Comparison of ENCODE assay signal across 8 cellular contexts in the genomic region with DNA sequence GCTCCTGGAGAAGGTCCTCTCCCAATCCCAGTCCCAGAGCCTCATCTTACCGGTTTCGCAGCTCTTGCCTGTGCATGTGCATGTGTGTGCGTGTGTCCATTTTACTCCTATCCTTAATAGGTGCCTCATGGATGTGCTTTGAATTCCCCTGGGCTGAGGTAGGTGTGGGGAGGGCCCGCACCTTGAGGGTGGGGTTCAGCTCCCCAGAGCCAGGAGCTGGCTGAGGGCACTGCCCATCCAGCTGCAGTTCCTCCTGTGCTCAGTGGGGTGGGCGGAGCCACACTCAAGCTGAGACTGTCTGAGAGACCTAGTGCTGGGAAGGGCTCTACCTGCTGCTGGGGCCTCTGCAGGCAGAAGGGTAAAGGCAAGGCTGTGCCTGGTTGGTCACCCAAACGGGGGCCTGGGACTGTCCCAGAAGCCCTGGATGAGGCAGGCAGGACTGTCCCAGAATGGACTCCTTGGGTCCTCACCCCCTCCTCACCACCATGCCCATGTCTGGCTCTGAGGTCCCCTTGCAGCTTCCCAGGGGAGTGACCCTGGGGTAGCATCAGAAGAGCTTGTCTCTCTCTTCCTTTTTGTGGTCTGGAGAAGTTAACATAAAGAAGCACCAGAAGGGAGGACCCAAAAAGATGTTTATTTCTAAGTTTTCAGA. TPM values are rescaled to one million over a fixed set of nuclear protein-coding genes. Genes with fewer than 3 reads are reported as not detected.
DNase-seq lines count a peak whose midpoint lies in the region; ATAC-seq, FAIRE-seq and TF ChIP-seq lines count a peak whose summit lies in the region.

No MANE protein-coding gene starts in this region.

- no peak for TF ChIP-seq CTCF in Panc1 (IDR thresholded peaks at IDR 0.05)
- TF ChIP-seq CTCF in D721Med (IDR thresholded peaks at IDR 0.05; ENCODE audit: insufficient read depth, missing control alignments) = no peak

- H3K9me3 ChIP-seq in BLaER1 = peaks cover 6% of the 10 kb centered on the region; the same call in 1 of the 2 replicates
- no peaks in the 10 kb centered on the region for H3K9me3 ChIP-seq in Panc1 (ENCODE audit: control insufficient read depth, insufficient read depth, low read depth, low read length)

- in situ Hi-C loops in Panc1 (cut with HindIII; ENCODE audit: low pct_unique_long_range_greater_than_20kb, low sequenced_read_pairs) = no loop called here

- BruUV-seq in Panc1 (replicated peaks; lab: Mats Ljungman, UMichigan) = no TSS peak

- H3K27me3 ChIP-seq in BLaER1 (peaks cover 13% of the 10 kb centered on the region), Panc1 (ENCODE audit: control insufficient read depth, insufficient read depth, low read length) (no peaks in the 10 kb centered on the region)

- H3K4me3 ChIP-seq in BLaER1 = no peak overlapping the region
- H3K4me3 ChIP-seq in Panc1 (ENCODE audit: low read depth in 2 of 2, low read length in 2 of 2) = no peak overlapping the region

- ATAC-seq in GM18861 (IDR thresholded peaks at IDR 0.05; ENCODE audit: unreplicated experiment) (peak; percentile 68), HG02870 (IDR thresholded peaks at IDR 0.05; ENCODE audit: unreplicated experiment) (peak; percentile 40), Panc1 (peak; percentile 78), left lobe of liver (peak; percentile 82)

- DNase-seq in Panc1 (ENCODE audit: low read depth, low spot score) = no peak
- peak; percentile 75 for DNase-seq in left lobe of liver (ENCODE audit: low spot score)
- DNase-seq in NCI-H1694 (lab: John Stamatoyannopoulos, UW) = no peak
- no peak for DNase-seq in COLO829 (ENCODE audit: low spot score)
- no peak for DNase-seq in D721Med (ENCODE audit: insufficient read length, low spot score)

- POLR2A ChIA-PET in Panc1 (lab: Charles Lee) = no interaction called here

- intact Hi-C loops in Panc1 (cut with micrococcal nuclease; ENCODE audit: unreplicated experiment) = no loop called here

- CTCF ChIA-PET in Panc1 (lab: Charles Lee) = interaction anchor here (0.6 to 1.3 kb wide), 3 partner anchors 12 to 21 kb away, joined by 3 to 4 read pairs (median 3); no protein-coding TSS in a partner anchor

- no peak overlapping the region for H3K9ac ChIP-seq in BLaER1

- no peak for FAIRE-seq in D721Med (lab: Jason Lieb, UNC)

- H3K4me2 ChIP-seq in BLaER1 = peak overlapping the region; percentile 79

- peaks cover 29% of the 10 kb centered on the region for H4K20me1 ChIP-seq in BLaER1

- H3K36me3 ChIP-seq in BLaER1 = peaks cover 5% of the 10 kb centered on the region; the same call in 1 of the 2 replicates
- H3K36me3 ChIP-seq in Panc1 (ENCODE audit: control insufficient read depth, insufficient read depth, low read length) = no peaks in the 10 kb centered on the region

- peaks cover 37% of the 10 kb centered on the region for H3K4me1 ChIP-seq in BLaER1
- no peaks in the 10 kb centered on the region for H3K4me1 ChIP-seq in Panc1 (ENCODE audit: control insufficient read depth, insufficient read depth, low read length)

- no peak overlapping the region for H3K27ac ChIP-seq in BLaER1
- H3K27ac ChIP-seq in Panc1 (ENCODE audit: low read length) = no peak overlapping the region

RNA-seq across cellular contexts. Expression of gene GDF7, which starts 8.9 kb away (rescaled TPM):
- total RNA-seq in Panc1 (2021; ENCODE audit: unreplicated experiment) = not detected
- polyA plus RNA-seq in Panc1 (2012; ENCODE audit: insufficient read length) = not detected
- total RNA-seq in left lobe of liver = 3.5 TPM

RNA-seq across cellular contexts. Expression of gene HS1BP3, which starts 24.9 kb away (rescaled TPM):
- total RNA-seq in Panc1 (2021; ENCODE audit: unreplicated experiment) (46.1 TPM), left lobe of liver (20.1 TPM)
- 45.1 TPM for polyA plus RNA-seq in Panc1 (2012; ENCODE audit: insufficient read length)
